Comparison of ENCODE assay signal across 8 cellular contexts in the genomic region with DNA sequence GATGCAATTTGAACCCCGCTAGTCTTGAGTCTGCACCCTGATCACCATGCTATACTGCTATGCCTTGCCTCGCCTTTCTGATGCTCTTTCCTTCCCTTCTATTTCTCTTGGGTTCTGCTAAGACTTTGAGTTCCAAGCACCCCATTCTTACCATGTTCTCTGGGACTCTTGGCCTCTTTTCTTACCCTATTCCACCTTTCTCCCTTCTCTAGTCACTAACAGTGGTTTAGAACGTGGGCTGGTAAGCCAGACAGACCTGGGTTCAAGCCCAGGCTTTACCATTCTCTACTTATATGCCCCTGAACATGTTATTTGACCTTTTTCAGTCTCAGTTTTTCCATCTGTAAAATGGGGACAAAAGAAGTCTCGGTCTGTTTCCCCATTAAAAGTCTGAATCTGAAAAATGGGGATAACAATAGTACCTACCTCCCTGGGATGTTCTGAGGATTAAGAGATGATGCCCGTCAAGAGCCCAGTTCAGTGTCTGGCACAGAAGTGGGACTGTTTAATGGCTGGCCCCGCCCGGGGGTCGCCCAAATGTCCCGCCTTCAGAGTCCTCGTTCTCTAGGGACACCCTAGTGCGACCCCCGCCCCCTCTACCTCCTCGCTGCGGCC. TPM values are rescaled to one million over a fixed set of nuclear protein-coding genes. Genes with fewer than 3 reads are reported as not detected.
DNase-seq lines count a peak whose midpoint lies in the region; ATAC-seq, FAIRE-seq and TF ChIP-seq lines count a peak whose summit lies in the region.

No MANE protein-coding gene starts in this region.

- RAD21 ChIA-PET in GM12878 (lab: Charles Lee; ENCODE audit: unreplicated experiment), result interaction anchor here (0.8 to 1.3 kb wide), 8 partner anchors 12 to 332 kb away, joined by 3 to 10 read pairs (median 6); partner anchors contain the start of genes BRPF1, CRELD1, FANCD2 and OGG1

- peaks cover 33% of the 10 kb centered on the region for H3K36me3 Mint-ChIP-seq in activated naive CD4-positive, alpha-beta T cell treated with anti-CD3 and anti-CD28 coated beads for 36 hours (ENCODE audit: low read depth)
- peaks cover 33% of the 10 kb centered on the region for H3K36me3 Mint-ChIP-seq in memory B cell

- no peaks in the 10 kb centered on the region for H3K27me3 ChIP-seq in GM12878 (replicated peaks in 1 of 2; ENCODE audit: control insufficient read depth in 2 of 2, insufficient read depth in 2 of 2, low read length in 1 of 2)
- no peaks in the 10 kb centered on the region for H3K27me3 ChIP-seq in upper lobe of right lung

- peak overlapping the region; percentile 94 for H2AFZ ChIP-seq in GM12878 (ENCODE audit: control insufficient read depth, low read depth, low read length)

- SMC1A ChIA-PET in GM12878 (lab: Charles Lee; ENCODE audit: uncharacterized antibody, unreplicated experiment), result interaction anchor here (0.9 to 1.8 kb wide), 5 partner anchors 22 to 1852 kb away, joined by 3 to 11 read pairs (median 5); partner anchors contain the start of genes JAGN1, OGG1 and VGLL4

- no peak for FAIRE-seq in GM12878 (lab: Jason Lieb, UNC)

- BruUV-seq in GM12878 (replicated peaks; lab: Mats Ljungman, UMichigan), result TSS peak; percentile 86

- peak overlapping the region; percentile 97 for H3K9ac ChIP-seq in GM12878 (ENCODE audit: control insufficient read depth, insufficient read depth, low read length)

- H3K9me3 ChIP-seq in GM12878 (replicated peaks; ENCODE audit: control insufficient read depth, insufficient read depth, low read length), result no peaks in the 10 kb centered on the region
- H3K9me3 ChIP-seq in upper lobe of right lung, result no peaks in the 10 kb centered on the region

- H3K4me1 Mint-ChIP-seq in activated naive CD4-positive, alpha-beta T cell treated with anti-CD3 and anti-CD28 coated beads for 36 hours (ENCODE audit: low read depth), result peaks cover 67% of the 10 kb centered on the region
- peaks cover 44% of the 10 kb centered on the region for H3K4me1 Mint-ChIP-seq in memory B cell

- peak overlapping the region; percentile 78 for H3K4me2 ChIP-seq in GM12878 (ENCODE audit: control insufficient read depth, insufficient read depth)

- CTCF ChIA-PET in activated naive CD4-positive, alpha-beta T cell treated with anti-CD3 and anti-CD28 coated beads for 36 hours (lab: Charles Lee), result interaction anchor here (0.5 to 1.5 kb wide), 5 partner anchors 10 to 167 kb away, joined by 3 to 7 read pairs (median 5); no protein-coding TSS in a partner anchor
- CTCF ChIA-PET in GM12878 (lab: Yijun Ruan, JAX), result interaction anchor here (1.0 to 3.3 kb wide), 7 partner anchors 10 to 142 kb away, joined by 3 to 15 read pairs (median 4); partner anchors contain the start of gene CRELD1

- DNase-seq in activated naive CD4-positive, alpha-beta T cell treated with anti-CD3 and anti-CD28 coated beads for 36 hours, result no peak
- no peak for DNase-seq in activated naive CD4-positive, alpha-beta T cell treated with anti-CD3 and anti-CD28 coated beads, Interleukin-2, amount 50 U/mL, for 16 hours
- DNase-seq in GM12878 (ENCODE audit: low read depth, low spot score) (no peak), memory B cell (ENCODE audit: low spot score in 2 of 2) (no peak), upper lobe of right lung (no peak), NCI-H187 treated with DMSO at 0.1 percent for 48 hours (lab: John Stamatoyannopoulos, UW) (no peak), middle frontal gyrus (ENCODE audit: extremely low spot score, low spot score) (no peak)
- DNase-seq in stimulated activated CD4-positive, alpha-beta T cell treated with anti-CD3 and anti-CD28 coated beads, Interleukin-15, amount 100 ng/mL, for 24 hours, result no peak

- H3K36me3 ChIP-seq in GM12878 (ENCODE audit: control insufficient read depth in 2 of 2, insufficient read depth in 2 of 2, low read length in 1 of 2) (peaks cover 6 to 13% of the 10 kb centered on the region in 2 experiments; a peak in 3 of 4 replicates), upper lobe of right lung (peaks cover 35% of the 10 kb centered on the region)

- no peak for TF ChIP-seq RAD21 in GM12878 (IDR thresholded peaks at IDR 0.05; ENCODE audit: insufficient read depth, low read depth, low read length)

- H3K4me3 Mint-ChIP-seq in activated naive CD4-positive, alpha-beta T cell treated with anti-CD3 and anti-CD28 coated beads for 36 hours, result peak overlapping the region; percentile 94
- peak overlapping the region; percentile 96 for H3K4me3 Mint-ChIP-seq in memory B cell

- H3K4me1 ChIP-seq in GM12878 (ENCODE audit: control insufficient read depth, insufficient read depth, low read length), result peaks cover 14% of the 10 kb centered on the region
- peaks cover 33% of the 10 kb centered on the region for H3K4me1 ChIP-seq in upper lobe of right lung

- 3% methylated on average over 14 of the region's 14 CpGs for WGBS in GM12878 (ENCODE audit: insufficient coverage, insufficient replicate concordance, low lambda C conversion rate, missing lambda C conversion rate)

- ATAC-seq in GM12878 (no peak), memory B cell (ENCODE audit: low read depth) (no peak), upper lobe of right lung (no peak)

- 0 out of 2 replicates have a peak, but pooled peaks cover under 1% of the 10 kb centered on the region for H4K20me1 ChIP-seq in GM12878 (ENCODE audit: control insufficient read depth, insufficient read depth)

- H3K27me3 Mint-ChIP-seq in activated naive CD4-positive, alpha-beta T cell treated with anti-CD3 and anti-CD28 coated beads for 36 hours (ENCODE audit: low read depth), result no peaks in the 10 kb centered on the region
- H3K27me3 Mint-ChIP-seq in memory B cell, result no peaks in the 10 kb centered on the region

- H3K27ac ChIP-seq in GM12878 (ENCODE audit: control insufficient read depth, insufficient read depth), result peak overlapping the region; percentile 99
- peak overlapping the region; percentile 99 for H3K27ac ChIP-seq in upper lobe of right lung

- POLR2A ChIA-PET in GM12878 (lab: Charles Lee), result interaction anchor here (0.7 to 2.0 kb wide), 11 partner anchors 10 to 400 kb away, joined by 3 to 20 read pairs (median 7); partner anchors contain the start of genes BRPF1, JAGN1, MTMR14 and OGG1

- peak overlapping the region; percentile 89 for H3K4me3 ChIP-seq in GM12878
- H3K4me3 ChIP-seq in upper lobe of right lung, result peak overlapping the region; percentile 100

- TF ChIP-seq POLR2A in GM12878 (IDR thresholded peaks at IDR 0.05; ENCODE audit: low read depth, low read length), result no peak

- peaks cover 59% of the 10 kb centered on the region for H3K79me2 ChIP-seq in GM12878 (ENCODE audit: control insufficient read depth, insufficient read depth, low read length)

- in situ Hi-C loops in GM12878 (cut with MboI), result no loop called here

- 0 out of 4 replicates have a peak, but pooled peaks of 1 of the 2 experiments have one; percentile 23 for TF ChIP-seq EP300 in GM12878 (IDR thresholded peaks at IDR 0.05; ENCODE audit: borderline replicate concordance in 1 of 2, control insufficient read depth in 1 of 2, low read depth in 2 of 2, low read length in 2 of 2)

- TF ChIP-seq CTCF in GM12878 (IDR thresholded peaks at IDR 0.05 in 2 of 3, conservative IDR thresholded peaks at IDR 0.05 in 1 of 3; ENCODE audit: control insufficient read depth in 2 of 3, extremely low read depth in 1 of 3, insufficient read depth in 1 of 3, low read depth in 3 of 3, low read length in 3 of 3), result no peak
- no peak for TF ChIP-seq CTCF in upper lobe of right lung (IDR thresholded peaks at IDR 0.05)

- H3K9me3 Mint-ChIP-seq in activated naive CD4-positive, alpha-beta T cell treated with anti-CD3 and anti-CD28 coated beads for 36 hours, result no peaks in the 10 kb centered on the region
- H3K9me3 Mint-ChIP-seq in memory B cell, result no peaks in the 10 kb centered on the region

- H3K27ac Mint-ChIP-seq in activated naive CD4-positive, alpha-beta T cell treated with anti-CD3 and anti-CD28 coated beads for 36 hours, result peak overlapping the region; percentile 100
- peak overlapping the region; percentile 98 for H3K27ac Mint-ChIP-seq in memory B cell

- intact Hi-C loops in activated naive CD4-positive, alpha-beta T cell treated with anti-CD3 and anti-CD28 coated beads for 36 hours (cut with micrococcal nuclease), result loop anchor here (1.0 to 5.0 kb wide), 14 partner anchors 14 to 529 kb away; partner anchors contain the start of genes BRPF1, FANCD2, JAGN1 and MTMR14
- intact Hi-C loops in GM12878 (cut with micrococcal nuclease; ENCODE audit: unreplicated experiment) (loop anchor here (1.0 to 5.0 kb wide), 4 partner anchors 42 to 140 kb away; partner anchors contain the start of genes BRPF1 and CRELD1), upper lobe of right lung (cut with DNase I) (no loop called here)

RNA-seq across cellular contexts. Expression of gene TADA3, which starts 0.4 kb away (rescaled TPM):
- total RNA-seq in activated naive CD4-positive, alpha-beta T cell treated with anti-CD3 and anti-CD28 coated beads for 36 hours, result 10 to 100 TPM; 62.4 to 67.6 TPM
- 15.3 and 16.4 TPM in 2 replicates for total RNA-seq in GM12878 (2013; cell fraction: nucleolus; rRNA removed)
- 61.6 and 71.2 TPM in 2 replicates for total RNA-seq in GM12878 (2014; rRNA removed)
- total RNA-seq in GM12878 (2014; rRNA removed; fragmentation: Illumina TruSeq; extraction: Trizol), result 38.2 and 41.2 TPM in 2 replicates
- 50.5 and 52.2 TPM in 2 replicates for total RNA-seq in GM12878 (2021)
- polyA plus RNA-seq in GM12878 (2011; ENCODE audit: low read depth), result 16.9 TPM
- polyA plus RNA-seq in GM12878 (2011; rRNA removed), result 19.6 and 33.6 TPM in 2 replicates
- polyA plus RNA-seq in GM12878 (2011; cell fraction: cytosol; rRNA removed), result 50.5 and 55.8 TPM in 2 replicates
- polyA plus RNA-seq in GM12878 (2011; cell fraction: nucleus; rRNA removed), result 33.5 and 35.2 TPM in 2 replicates
- 31.8 and 35.6 TPM in 2 replicates for polyA plus RNA-seq in GM12878 (2012)
- 26.0 and 49.8 TPM in 2 replicates for polyA plus RNA-seq in GM12878 (2014; fragmentation: Illumina TruSeq; extraction: Trizol)
- polyA plus RNA-seq in GM12878 (2014; fragmentation: Nextera tagmentation; extraction: Ambion mirVana), result 1 to 10 TPM; 2.6 to 9.0 TPM
- polyA plus RNA-seq in GM12878 (2014; rRNA removed), result 55.7 and 63.4 TPM in 2 replicates
- polyA plus RNA-seq in GM12878 (2016; fragmentation: Nextera tagmentation; extraction: Ambion mirVana), result 10 to 100 TPM; 64.7 to 71.0 TPM
- polyA minus RNA-seq in GM12878 (2011; rRNA and poly(A)+ RNA removed), result 17.2 and 38.1 TPM in 2 replicates
- polyA minus RNA-seq in GM12878 (2011; cell fraction: cytosol; rRNA and poly(A)+ RNA removed), result 17.3 and 17.9 TPM in 2 replicates
- 10.2 and 15.5 TPM in 2 replicates for polyA minus RNA-seq in GM12878 (2011; cell fraction: nucleus; rRNA and poly(A)+ RNA removed)
- 55.8 TPM for total RNA-seq in upper lobe of right lung

RNA-seq across cellular contexts. Expression of gene ARPC4, which starts 1.0 kb away (rescaled TPM):
- total RNA-seq in activated naive CD4-positive, alpha-beta T cell treated with anti-CD3 and anti-CD28 coated beads for 36 hours, result 100 to 1,000 TPM; 141 to 144 TPM
- total RNA-seq in GM12878 (2013; cell fraction: nucleolus; rRNA removed), result 176 and 182 TPM in 2 replicates
- 329 and 354 TPM in 2 replicates for total RNA-seq in GM12878 (2014; rRNA removed)
- 243 and 257 TPM in 2 replicates for total RNA-seq in GM12878 (2014; rRNA removed; fragmentation: Illumina TruSeq; extraction: Trizol)
- 274 and 277 TPM in 2 replicates for total RNA-seq in GM12878 (2021)
- polyA plus RNA-seq in GM12878 (2011; ENCODE audit: low read depth), result 159 TPM
- polyA plus RNA-seq in GM12878 (2011; rRNA removed), result 177 and 192 TPM in 2 replicates
- polyA plus RNA-seq in GM12878 (2011; cell fraction: cytosol; rRNA removed), result 168 and 237 TPM in 2 replicates
- polyA plus RNA-seq in GM12878 (2011; cell fraction: nucleus; rRNA removed), result 109 and 131 TPM in 2 replicates
- 206 and 224 TPM in 2 replicates for polyA plus RNA-seq in GM12878 (2012)
- polyA plus RNA-seq in GM12878 (2014; fragmentation: Illumina TruSeq; extraction: Trizol), result 260 and 266 TPM in 2 replicates
- polyA plus RNA-seq in GM12878 (2014; fragmentation: Nextera tagmentation; extraction: Ambion mirVana), result 10 to 100 TPM; 42.0 to 55.9 TPM
- 293 and 302 TPM in 2 replicates for polyA plus RNA-seq in GM12878 (2014; rRNA removed)
- polyA plus RNA-seq in GM12878 (2016; fragmentation: Nextera tagmentation; extraction: Ambion mirVana), result 100 to 1,000 TPM; 313 to 326 TPM
- polyA minus RNA-seq in GM12878 (2011; rRNA and poly(A)+ RNA removed), result 174 and 234 TPM in 2 replicates
- 133 and 141 TPM in 2 replicates for polyA minus RNA-seq in GM12878 (2011; cell fraction: cytosol; rRNA and poly(A)+ RNA removed)
- polyA minus RNA-seq in GM12878 (2011; cell fraction: nucleus; rRNA and poly(A)+ RNA removed), result 58.4 and 99.3 TPM in 2 replicates
- total RNA-seq in upper lobe of right lung, result 148 TPM

RNA-seq across cellular contexts. Expression of gene TTLL3, which starts 18.2 kb away (rescaled TPM):
- 10 to 100 TPM; 46.3 to 47.1 TPM for total RNA-seq in activated naive CD4-positive, alpha-beta T cell treated with anti-CD3 and anti-CD28 coated beads for 36 hours
- 275 and 305 TPM in 2 replicates for total RNA-seq in GM12878 (2013; cell fraction: nucleolus; rRNA removed)
- total RNA-seq in GM12878 (2014; rRNA removed) (19.9 and 22.3 TPM in 2 replicates), GM12878 (2014; rRNA removed; fragmentation: Illumina TruSeq; extraction: Trizol) (14.5 and 15.6 TPM in 2 replicates), GM12878 (2021) (30.4 and 36.1 TPM in 2 replicates), upper lobe of right lung (37.3 TPM)
- 39.0 TPM for polyA plus RNA-seq in GM12878 (2011; ENCODE audit: low read depth)
- polyA plus RNA-seq in GM12878 (2011; rRNA removed) (33.8 and 45.3 TPM in 2 replicates), GM12878 (2014; fragmentation: Illumina TruSeq; extraction: Trizol) (30.1 and 30.7 TPM in 2 replicates), GM12878 (2014; fragmentation: Nextera tagmentation; extraction: Ambion mirVana) (1 to 10 TPM; 4.2 to 6.8 TPM), GM12878 (2014; rRNA removed) (49.3 and 51.3 TPM in 2 replicates), GM12878 (2016; fragmentation: Nextera tagmentation; extraction: Ambion mirVana) (10 to 100 TPM; 10.4 to 13.2 TPM)
- 54.6 and 61.0 TPM in 2 replicates for polyA plus RNA-seq in GM12878 (2011; cell fraction: cytosol; rRNA removed)
- polyA plus RNA-seq in GM12878 (2011; cell fraction: nucleus; rRNA removed), result 363 and 399 TPM in 2 replicates
- 50.9 and 55.6 TPM in 2 replicates for polyA plus RNA-seq in GM12878 (2012)
- 51.2 and 66.0 TPM in 2 replicates for polyA minus RNA-seq in GM12878 (2011; rRNA and poly(A)+ RNA removed)
- polyA minus RNA-seq in GM12878 (2011; cell fraction: cytosol; rRNA and poly(A)+ RNA removed), result 11.6 and 16.2 TPM in 2 replicates
- polyA minus RNA-seq in GM12878 (2011; cell fraction: nucleus; rRNA and poly(A)+ RNA removed), result 52.8 and 85.3 TPM in 2 replicates

RNA-seq across cellular contexts. Expression of gene CAMK1, which starts 22.1 kb away (rescaled TPM):
- 10 to 100 TPM; 18.9 to 19.5 TPM for total RNA-seq in activated naive CD4-positive, alpha-beta T cell treated with anti-CD3 and anti-CD28 coated beads for 36 hours
- not detected in 2 replicates for total RNA-seq in GM12878 (2013; cell fraction: nucleolus; rRNA removed)
- 0.44 and 0.73 TPM in 2 replicates for total RNA-seq in GM12878 (2014; rRNA removed)
- total RNA-seq in GM12878 (2014; rRNA removed; fragmentation: Illumina TruSeq; extraction: Trizol), result 0.31 and 0.32 TPM in 2 replicates
- total RNA-seq in GM12878 (2021), result 0.61 and 0.64 TPM in 2 replicates
- polyA plus RNA-seq in GM12878 (2011; ENCODE audit: low read depth), result 0.79 TPM
- polyA plus RNA-seq in GM12878 (2011; rRNA removed), result 0.16 and 0.24 TPM in 2 replicates
- polyA plus RNA-seq in GM12878 (2011; cell fraction: cytosol; rRNA removed), result 0.48 and 0.67 TPM in 2 replicates
- polyA plus RNA-seq in GM12878 (2011; cell fraction: nucleus; rRNA removed), result 0.43 and 0.47 TPM in 2 replicates
- 1.0 and 1.6 TPM in 2 replicates for polyA plus RNA-seq in GM12878 (2012)
- 0.28 TPM in 1 of 2 replicates, not detected in the other for polyA plus RNA-seq in GM12878 (2014; fragmentation: Illumina TruSeq; extraction: Trizol)
- not detected for polyA plus RNA-seq in GM12878 (2014; fragmentation: Nextera tagmentation; extraction: Ambion mirVana)
- polyA plus RNA-seq in GM12878 (2014; rRNA removed), result 0.18 and 0.37 TPM in 2 replicates
- 1 to 10 TPM; 1.5 to 2.1 TPM for polyA plus RNA-seq in GM12878 (2016; fragmentation: Nextera tagmentation; extraction: Ambion mirVana)
- 0.37 and 0.67 TPM in 2 replicates for polyA minus RNA-seq in GM12878 (2011; rRNA and poly(A)+ RNA removed)
- polyA minus RNA-seq in GM12878 (2011; cell fraction: cytosol; rRNA and poly(A)+ RNA removed), result not detected in 2 replicates
- 0.12 TPM in 1 of 2 replicates, not detected in the other for polyA minus RNA-seq in GM12878 (2011; cell fraction: nucleus; rRNA and poly(A)+ RNA removed)
- 35.7 TPM for total RNA-seq in upper lobe of right lung

RNA-seq across cellular contexts. Expression of gene OGG1, which starts 42.1 kb away (rescaled TPM):
- total RNA-seq in activated naive CD4-positive, alpha-beta T cell treated with anti-CD3 and anti-CD28 coated beads for 36 hours, result 10 to 100 TPM; 26.1 to 28.5 TPM
- 41.7 and 49.6 TPM in 2 replicates for total RNA-seq in GM12878 (2013; cell fraction: nucleolus; rRNA removed)
- total RNA-seq in GM12878 (2014; rRNA removed) (32.0 and 32.1 TPM in 2 replicates), GM12878 (2014; rRNA removed; fragmentation: Illumina TruSeq; extraction: Trizol) (21.1 and 23.5 TPM in 2 replicates), GM12878 (2021) (24.3 TPM in 2 replicates), upper lobe of right lung (17.2 TPM)
- 5.8 TPM for polyA plus RNA-seq in GM12878 (2011; ENCODE audit: low read depth)
- polyA plus RNA-seq in GM12878 (2011; rRNA removed) (14.2 and 22.8 TPM in 2 replicates), GM12878 (2014; fragmentation: Illumina TruSeq; extraction: Trizol) (27.4 and 30.1 TPM in 2 replicates), GM12878 (2014; fragmentation: Nextera tagmentation; extraction: Ambion mirVana) (1 to 10 TPM; 4.8 to 6.9 TPM), GM12878 (2014; rRNA removed) (35.4 and 38.7 TPM in 2 replicates), GM12878 (2016; fragmentation: Nextera tagmentation; extraction: Ambion mirVana) (10 to 100 TPM; 35.6 to 38.8 TPM)
- polyA plus RNA-seq in GM12878 (2011; cell fraction: cytosol; rRNA removed), result 21.7 and 32.7 TPM in 2 replicates
- polyA plus RNA-seq in GM12878 (2011; cell fraction: nucleus; rRNA removed), result 29.9 and 35.3 TPM in 2 replicates
- 10.2 and 11.8 TPM in 2 replicates for polyA plus RNA-seq in GM12878 (2012)
- 45.5 and 72.0 TPM in 2 replicates for polyA minus RNA-seq in GM12878 (2011; rRNA and poly(A)+ RNA removed)
- 16.0 and 21.1 TPM in 2 replicates for polyA minus RNA-seq in GM12878 (2011; cell fraction: cytosol; rRNA and poly(A)+ RNA removed)
- polyA minus RNA-seq in GM12878 (2011; cell fraction: nucleus; rRNA and poly(A)+ RNA removed), result 36.9 and 69.6 TPM in 2 replicates
